Comparison of ENCODE assay signal across 8 cellular contexts in the genomic region with DNA sequence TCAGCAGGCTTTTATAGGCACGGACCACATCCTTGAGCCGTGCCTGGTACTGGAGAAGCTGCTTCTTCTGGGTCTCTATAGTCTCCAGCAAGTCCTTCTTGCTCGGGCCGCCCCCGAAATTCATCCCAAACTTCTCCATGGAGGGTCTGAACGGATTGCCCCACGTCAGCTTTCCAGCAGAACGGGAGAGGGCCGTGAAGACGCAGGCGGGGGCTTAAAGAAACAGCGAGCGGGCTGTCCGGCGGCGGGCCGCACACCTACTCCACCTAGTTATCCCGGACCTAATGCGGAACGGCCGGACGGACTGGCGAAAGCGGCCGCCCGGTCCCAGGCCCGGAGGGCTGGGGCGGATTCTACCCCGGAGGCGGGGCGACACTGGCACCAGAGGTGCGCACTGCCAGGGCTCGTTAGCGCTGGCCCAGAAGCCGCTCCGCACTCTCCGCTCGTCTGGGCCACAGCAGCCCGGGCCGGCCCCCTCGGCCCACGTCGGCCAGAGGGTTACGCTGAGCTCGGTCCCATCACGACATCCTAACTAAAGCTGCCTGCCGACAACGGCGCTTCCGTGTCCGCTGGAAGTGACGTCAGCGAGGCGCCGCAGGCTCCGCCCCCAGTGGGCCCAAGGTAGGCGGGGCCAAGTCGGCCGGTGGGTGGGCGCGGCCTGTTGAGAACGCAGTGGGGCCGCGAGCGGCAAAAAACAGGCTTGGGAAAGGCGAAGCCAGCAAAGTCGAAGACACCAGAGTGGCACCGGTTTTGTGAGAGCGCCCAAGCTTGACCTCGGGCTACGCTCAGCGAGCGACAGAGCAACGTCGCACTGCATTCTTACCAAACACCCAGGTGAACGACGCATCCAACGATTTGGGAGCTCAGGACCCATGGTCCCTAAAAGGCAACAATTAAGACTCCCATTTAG. TPM values are rescaled to one million over a fixed set of nuclear protein-coding genes. Genes with fewer than 3 reads are reported as not detected.
A peak's percentile ranks its signal among the peaks of the same experiment; 100 is the strongest.
DNase-seq lines count a peak whose midpoint lies in the region; TF ChIP-seq lines count a peak whose summit lies in the region.

A gene with protein sequence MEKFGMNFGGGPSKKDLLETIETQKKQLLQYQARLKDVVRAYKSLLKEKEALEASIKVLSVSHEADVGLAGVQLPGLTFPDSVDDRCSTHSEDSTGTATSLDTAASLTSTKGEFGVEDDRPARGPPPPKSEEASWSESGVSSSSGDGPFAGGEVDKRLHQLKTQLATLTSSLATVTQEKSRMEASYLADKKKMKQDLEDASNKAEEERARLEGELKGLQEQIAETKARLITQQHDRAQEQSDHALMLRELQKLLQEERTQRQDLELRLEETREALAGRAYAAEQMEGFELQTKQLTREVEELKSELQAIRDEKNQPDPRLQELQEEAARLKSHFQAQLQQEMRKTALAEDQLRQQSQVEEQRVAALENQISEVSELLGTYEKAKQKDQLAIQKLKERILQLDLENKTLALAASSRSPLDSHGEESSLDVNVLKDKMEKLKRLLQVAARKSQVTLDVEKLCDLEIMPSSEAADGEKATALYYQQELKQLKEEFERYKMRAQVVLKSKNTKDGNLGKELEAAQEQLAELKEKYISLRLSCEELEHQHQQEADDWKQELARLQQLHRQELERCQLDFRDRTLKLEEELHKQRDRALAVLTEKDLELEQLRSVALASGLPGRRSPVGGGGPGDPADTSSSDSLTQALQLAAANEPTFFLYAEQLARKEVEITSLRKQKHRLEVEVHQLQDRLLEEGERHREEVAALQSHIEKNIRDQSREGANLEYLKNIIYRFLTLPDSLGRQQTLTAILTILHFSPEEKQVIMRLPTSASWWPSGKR (minus strand): TSS at position 553 of the 910 bp plus-strand sequence. CDS start 414 bp downstream, at position 139.

- peaks cover 39% of the 10 kb centered on the region for H3K79me2 ChIP-seq in neural cell (replicated peaks; ENCODE audit: insufficient read depth, low read length)

- intact Hi-C loops in stomach (cut with DNase I; ENCODE audit: low total_unique reads): no loop called here

- H3K27ac ChIP-seq in neural cell (ENCODE audit: low read length) (peak within 1 kb of the TSS; percentile 49), stomach (peak within 1 kb of the TSS; percentile 88 to 97 (median 95))

- no peaks in the 10 kb centered on the region for H4K20me1 ChIP-seq in neural cell (ENCODE audit: insufficient read depth)

- H3K36me3 ChIP-seq in neural cell (ENCODE audit: insufficient read depth, low read length): peaks cover 18% of the 10 kb centered on the region
- peaks cover 17 to 35% (median 33%) of the 10 kb centered on the region in 4 donors for H3K36me3 ChIP-seq in stomach

- H2AFZ ChIP-seq in neural cell (ENCODE audit: low read depth, low read length): peak within 1 kb of the TSS; percentile 61

- H3K27me3 ChIP-seq in neural cell (ENCODE audit: insufficient read depth, low read depth, low read length) (no peaks in the 10 kb centered on the region), stomach (no peaks in the 10 kb centered on the region)

- H3K4me2 ChIP-seq in neural cell (ENCODE audit: low read length): peak within 1 kb of the TSS; percentile 95

- TF ChIP-seq RAD21 in neural cell (conservative IDR thresholded peaks at IDR 0.05): no peak

- peaks cover 47 to 79% (median 75%) of the 10 kb centered on the region in 4 donors for H3K4me1 ChIP-seq in stomach

- TF ChIP-seq EP300 in neural cell (conservative IDR thresholded peaks at IDR 0.05; ENCODE audit: poor library complexity, severe bottlenecking): peak; percentile 49
- no peak for TF ChIP-seq EP300 in stomach (IDR thresholded peaks at IDR 0.05)

- peak; percentile 96 for DNase-seq in ELF-1 (ENCODE audit: low read depth, low spot score)
- peak; percentile 73 for DNase-seq in GOT3 (lab: John Stamatoyannopoulos, UW)
- DNase-seq in LHCN-M2 (ENCODE audit: low read depth): peak; percentile 84
- peak; percentile 98 for DNase-seq in activated effector memory CD4-positive, alpha-beta T cell treated with anti-CD3 and anti-CD28 coated beads, Interleukin-2, amount 50 U/mL, for 16 hours
- DNase-seq in fibroblast of the aortic adventitia (ENCODE audit: low read depth): peak; percentile 88
- peak; percentile 95 for DNase-seq in stomach

- WGBS in stomach, 5 donors: 1 to 8% (median 2%) methylated on average over 12 to 78 of the region's 78 CpGs

- peak within 1 kb of the TSS; percentile 88 for H3K9ac ChIP-seq in neural cell (ENCODE audit: low read length)

- no peak for TF ChIP-seq CTCF in fibroblast of the aortic adventitia (IDR thresholded peaks at IDR 0.05; ENCODE audit: insufficient read depth, low read length)
- TF ChIP-seq CTCF in neural cell (IDR thresholded peaks at IDR 0.05; ENCODE audit: poor library complexity, severe bottlenecking): no peak
- TF ChIP-seq CTCF in stomach (IDR thresholded peaks at IDR 0.05): no peak

- TF ChIP-seq POLR2A in Raji (IDR thresholded peaks at IDR 0.05; ENCODE audit: insufficient read depth, low read depth, low read length) (peak; percentile 91), stomach (IDR thresholded peaks at IDR 0.05) (peak in 2 of 4 donors; percentile 56 to 76)

- H3F3A ChIP-seq in neural cell (ENCODE audit: insufficient read depth, low read length, poor library complexity, severe bottlenecking): no peaks in the 10 kb centered on the region

- peak within 1 kb of the TSS; percentile 92 for H3K4me3 ChIP-seq in fibroblast of the aortic adventitia (ENCODE audit: low read depth, low read length)
- H3K4me3 ChIP-seq in neural cell (ENCODE audit: low read length): peak within 1 kb of the TSS; percentile 98
- peak within 1 kb of the TSS; percentile 60 to 96 (median 80) for H3K4me3 ChIP-seq in stomach

- H3K9me2 ChIP-seq in neural cell (ENCODE audit: insufficient read depth, low read length): no peaks in the 10 kb centered on the region

- no peaks in the 10 kb centered on the region for H3K9me3 ChIP-seq in neural cell (ENCODE audit: low read length)
- H3K9me3 ChIP-seq in stomach: no peaks in the 10 kb centered on the region

TF ChIP-seq in neural cell, 6 proteins besides CTCF, POLR2A, EP300 and RAD21:
- TF ChIP-seq POLR2AphosphoS5 (IDR thresholded peaks at IDR 0.05) (peak; percentile 95), SMC3 (conservative IDR thresholded peaks at IDR 0.05; ENCODE audit: poor library complexity) (no peak), EZH2 (IDR thresholded peaks at IDR 0.05; ENCODE audit: borderline replicate concordance, insufficient read depth, low read length, poor library complexity, severe bottlenecking) (no peak), MXI1 (conservative IDR thresholded peaks at IDR 0.05; ENCODE audit: poor library complexity, severe bottlenecking) (peak; percentile 77), TAF1 (IDR thresholded peaks at IDR 0.05; ENCODE audit: low read depth) (no peak)
- TF ChIP-seq, protein P1, sequence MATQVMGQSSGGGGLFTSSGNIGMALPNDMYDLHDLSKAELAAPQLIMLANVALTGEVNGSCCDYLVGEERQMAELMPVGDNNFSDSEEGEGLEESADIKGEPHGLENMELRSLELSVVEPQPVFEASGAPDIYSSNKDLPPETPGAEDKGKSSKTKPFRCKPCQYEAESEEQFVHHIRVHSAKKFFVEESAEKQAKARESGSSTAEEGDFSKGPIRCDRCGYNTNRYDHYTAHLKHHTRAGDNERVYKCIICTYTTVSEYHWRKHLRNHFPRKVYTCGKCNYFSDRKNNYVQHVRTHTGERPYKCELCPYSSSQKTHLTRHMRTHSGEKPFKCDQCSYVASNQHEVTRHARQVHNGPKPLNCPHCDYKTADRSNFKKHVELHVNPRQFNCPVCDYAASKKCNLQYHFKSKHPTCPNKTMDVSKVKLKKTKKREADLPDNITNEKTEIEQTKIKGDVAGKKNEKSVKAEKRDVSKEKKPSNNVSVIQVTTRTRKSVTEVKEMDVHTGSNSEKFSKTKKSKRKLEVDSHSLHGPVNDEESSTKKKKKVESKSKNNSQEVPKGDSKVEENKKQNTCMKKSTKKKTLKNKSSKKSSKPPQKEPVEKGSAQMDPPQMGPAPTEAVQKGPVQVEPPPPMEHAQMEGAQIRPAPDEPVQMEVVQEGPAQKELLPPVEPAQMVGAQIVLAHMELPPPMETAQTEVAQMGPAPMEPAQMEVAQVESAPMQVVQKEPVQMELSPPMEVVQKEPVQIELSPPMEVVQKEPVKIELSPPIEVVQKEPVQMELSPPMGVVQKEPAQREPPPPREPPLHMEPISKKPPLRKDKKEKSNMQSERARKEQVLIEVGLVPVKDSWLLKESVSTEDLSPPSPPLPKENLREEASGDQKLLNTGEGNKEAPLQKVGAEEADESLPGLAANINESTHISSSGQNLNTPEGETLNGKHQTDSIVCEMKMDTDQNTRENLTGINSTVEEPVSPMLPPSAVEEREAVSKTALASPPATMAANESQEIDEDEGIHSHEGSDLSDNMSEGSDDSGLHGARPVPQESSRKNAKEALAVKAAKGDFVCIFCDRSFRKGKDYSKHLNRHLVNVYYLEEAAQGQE (IDR thresholded peaks at IDR 0.05; ENCODE audit: borderline replicate concordance): peak; percentile 65

RNA-seq across cellular contexts. Expression of the gene that starts here (rescaled TPM):
- total RNA-seq in LHCN-M2 (2014; rRNA removed) (23.4 and 25.7 TPM in 2 replicates), fibroblast of the aortic adventitia (ENCODE audit: low replicate concordance) (16.1 and 27.7 TPM in 2 replicates), stomach (10 to 100 TPM in 4 of 5 donors, 1 to 10 TPM in 1; 2.9 to 37.9 (median 14.3) TPM)
- 12.9 TPM for polyA plus RNA-seq in LHCN-M2 (2012)
- polyA plus RNA-seq in neural cell (6.6 and 9.8 TPM in 2 replicates), stomach (1 to 10 TPM; 3.7 to 9.2 (median 8.5) TPM)
- polyA minus RNA-seq in neural cell: 31.8 and 34.6 TPM in 2 replicates

Comparison
In these comparisons a context has a peak if more than half of its experiments do, and no peak if none do; other contexts are left out.
1. Peak in every context shown above with its lines: DNase-seq, H3K4me3 ChIP-seq and H3K27ac ChIP-seq.